ENCODE assay signal across 8 cellular contexts in the genomic region with DNA sequence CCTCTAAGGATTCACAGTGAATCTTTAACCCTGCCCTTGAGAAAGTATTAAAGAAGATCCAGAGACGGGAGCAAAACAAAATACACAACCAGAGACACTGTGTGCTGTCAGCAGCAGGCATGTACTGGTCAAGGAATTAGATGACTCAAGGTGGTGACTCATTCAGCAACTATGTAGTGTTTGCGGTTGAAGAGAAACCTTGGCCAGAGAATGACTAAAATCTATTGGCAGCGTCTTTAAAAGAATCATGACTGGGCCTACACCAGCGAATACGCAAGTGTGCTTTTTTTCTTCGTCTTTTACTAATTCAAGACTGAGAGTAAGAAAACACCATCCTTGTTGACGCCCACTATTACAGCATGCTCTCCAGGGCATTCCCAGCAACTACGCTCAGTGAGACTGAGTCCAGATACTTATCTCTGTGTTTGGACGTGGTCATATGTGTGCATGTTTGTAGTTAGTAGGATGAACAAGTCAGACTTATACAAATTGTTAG.
DNase-seq lines count a peak whose midpoint lies in the region; ATAC-seq, FAIRE-seq and TF ChIP-seq lines count a peak whose summit lies in the region.

No MANE protein-coding gene starts in this region.

- H3K9me3 Mint-ChIP-seq in neural progenitor cell, result peaks cover 4% of the 10 kb centered on the region

- H3K27ac Mint-ChIP-seq in neural progenitor cell, result peak overlapping the region; percentile 54

- ATAC-seq in GM21423 (IDR thresholded peaks at IDR 0.05; ENCODE audit: unreplicated experiment), result peak; percentile 99
- ATAC-seq in HG03521 (IDR thresholded peaks at IDR 0.05; ENCODE audit: unreplicated experiment), result peak; percentile 100

- H3K4me2 ChIP-seq in fibroblast of lung (ENCODE audit: extremely low read depth, insufficient read depth, low read length) (peak overlapping the region; percentile 65), neural progenitor cell (no peak overlapping the region)

- H3K4me1 Mint-ChIP-seq in neural progenitor cell, result peaks cover 28% of the 10 kb centered on the region

- no peaks in the 10 kb centered on the region for H4K20me1 ChIP-seq in fibroblast of lung (ENCODE audit: control insufficient read depth, extremely low read depth, insufficient read depth, low read length)
- H4K20me1 ChIP-seq in neural progenitor cell (ENCODE audit: low read depth), result no peaks in the 10 kb centered on the region

- H3K9me3 ChIP-seq in fibroblast of lung (ENCODE audit: control insufficient read depth, insufficient read depth, low read depth, low read length) (no peaks in the 10 kb centered on the region), neural progenitor cell (ENCODE audit: low read depth) (no peaks in the 10 kb centered on the region)

- H3K36me3 Mint-ChIP-seq in neural progenitor cell, result peaks cover 2% of the 10 kb centered on the region

- peak; percentile 95 for FAIRE-seq in G401.6 (lab: Jason Lieb, UNC)

- H3F3A ChIP-seq in neural progenitor cell (ENCODE audit: low read depth), result no peaks in the 10 kb centered on the region

- peak overlapping the region in 2 of 4 experiments; percentile 13 to 26 for H3K4me3 ChIP-seq in fibroblast of lung (replicated peaks in 1 of 4; ENCODE audit: control extremely low read depth in 1 of 4, insufficient read depth in 1 of 4, low read depth in 3 of 4, low read length in 4 of 4)
- H3K4me3 ChIP-seq in neural progenitor cell, result no peak overlapping the region

- H3K27me3 Mint-ChIP-seq in neural progenitor cell (ENCODE audit: insufficient read depth, low read depth), result no peaks in the 10 kb centered on the region

- H3K27me3 ChIP-seq in fibroblast of lung (ENCODE audit: control insufficient read depth, insufficient read depth, low read length) (no peaks in the 10 kb centered on the region), neural progenitor cell (no peaks in the 10 kb centered on the region)

- TF ChIP-seq CTCF in fibroblast of lung (conservative IDR thresholded peaks at IDR 0.05 in 1 of 2, IDR thresholded peaks at IDR 0.05 in 1 of 2; ENCODE audit: low read depth in 1 of 2, low read length in 2 of 2) (peak in 1 of 2 donors; percentile 7), neural progenitor cell (IDR thresholded peaks at IDR 0.05) (no peak)

- H3K9ac ChIP-seq in fibroblast of lung (ENCODE audit: insufficient read depth, low read length) (no peak overlapping the region), neural progenitor cell (no peak overlapping the region)

- H3K27ac ChIP-seq in fibroblast of lung (ENCODE audit: insufficient read depth, low read length) (peak overlapping the region; percentile 80), neural progenitor cell (no peak overlapping the region)

- H3K4me1 ChIP-seq in fibroblast of lung (ENCODE audit: control insufficient read depth, extremely low read depth, insufficient read depth, low read length) (peaks cover 8% of the 10 kb centered on the region), neural progenitor cell (peaks cover 22% of the 10 kb centered on the region)

- no peak overlapping the region for H3K4me3 Mint-ChIP-seq in neural progenitor cell

- H3K36me3 ChIP-seq in fibroblast of lung (ENCODE audit: control insufficient read depth, insufficient read depth, low read length), result no peaks in the 10 kb centered on the region
- H3K36me3 ChIP-seq in neural progenitor cell, result no peaks in the 10 kb centered on the region

- DNase-seq in SW 1271 (lab: John Stamatoyannopoulos, UW) (peak; percentile 95 to 99), fibroblast of lung (ENCODE audit: low read depth in 2 of 2) (peak; percentile 100), neural progenitor cell (ENCODE audit: low spot score) (peak; percentile 34), SK-N-DZ (ENCODE audit: low spot score) (no peak), NCI-H2029 (lab: John Stamatoyannopoulos, UW) (no peak)

- H3K79me2 ChIP-seq in fibroblast of lung (ENCODE audit: control insufficient read depth, insufficient read depth, low read length) (no peaks in the 10 kb centered on the region), neural progenitor cell (ENCODE audit: low read depth) (no peaks in the 10 kb centered on the region)

- H2AFZ ChIP-seq in fibroblast of lung (ENCODE audit: low read length) (no peak overlapping the region), neural progenitor cell (replicated peaks) (peak overlapping the region; percentile 66)

Comparison
In these comparisons a context has a peak if more than half of its experiments do, and no peak if none do; other contexts are left out.
1. DNase-seq: peak in SW 1271 (2 of 2), fibroblast of lung (2 of 2) and neural progenitor cell (single experiment); none in SK-N-DZ (single experiment) and NCI-H2029 (single experiment).